In the genomic region with DNA sequence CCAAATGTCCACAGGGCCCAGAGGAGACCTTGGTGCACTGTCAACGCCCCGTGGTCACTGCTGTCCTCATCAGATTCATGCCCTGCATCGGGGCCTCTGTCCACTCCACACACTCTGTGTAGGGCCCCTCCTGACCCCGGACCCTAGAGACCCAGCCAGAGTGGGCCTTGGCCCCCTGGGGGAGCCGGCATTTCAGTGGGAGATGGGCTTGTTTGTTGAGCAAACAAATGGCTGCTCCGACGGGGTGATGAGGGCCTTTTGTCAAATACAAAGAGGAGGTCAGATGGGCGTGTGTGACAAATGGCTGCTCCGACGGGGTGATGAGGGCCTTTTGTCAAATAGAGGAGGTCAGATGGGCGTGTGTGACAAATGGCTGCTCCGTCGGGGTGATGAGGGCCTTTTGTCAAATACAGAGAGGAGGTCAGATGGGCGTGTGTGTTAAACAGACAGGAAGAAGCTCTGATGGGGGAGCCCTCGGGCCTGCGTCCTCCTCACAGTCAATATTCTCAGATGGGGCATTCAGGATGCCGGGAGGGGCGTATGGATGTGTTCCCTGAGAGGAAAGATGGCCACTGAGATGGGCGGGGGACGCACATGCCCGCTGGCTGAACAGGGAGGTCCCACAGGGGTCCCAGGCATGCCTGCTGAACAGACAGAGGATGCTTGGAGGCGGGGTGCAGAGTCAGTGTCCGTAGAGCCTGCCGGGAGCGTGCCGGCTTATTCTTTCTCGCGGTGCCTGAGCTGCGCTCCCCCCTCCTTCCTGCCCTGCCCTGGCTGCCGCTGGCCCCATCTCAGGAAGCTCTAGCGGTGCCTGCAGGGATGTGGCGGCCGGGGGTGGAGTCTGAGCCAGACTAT, we compare ENCODE assay signal across 12 cellular contexts. TPM values are rescaled to one million over a fixed set of nuclear protein-coding genes. Genes with fewer than 3 reads are reported as not detected.
DNase-seq lines count a peak whose midpoint lies in the region; ATAC-seq, FAIRE-seq and TF ChIP-seq lines count a peak whose summit lies in the region.
"Had no signal": no experiment of that assay in that cellular context is flagged by ENCODE, and none has a peak within 500 bp of the region (broad histone marks: within the 10 kb centered on the region; RNA-seq: fewer than 3 reads in every experiment).

No MANE protein-coding gene starts in this region.

- no peaks in the 10 kb centered on the region for H3K9me3 ChIP-seq in parathyroid adenoma (ENCODE audit: control insufficient read depth, low read length)
- H3K9me3 ChIP-seq: thyroid gland had no signal

- no peak overlapping the region for H3K9ac ChIP-seq in parathyroid adenoma

- ATAC-seq in left cardiac atrium (peak; percentile 69 to 75), HG03175 (IDR thresholded peaks at IDR 0.05; ENCODE audit: unreplicated experiment) (no peak), HG02870 (IDR thresholded peaks at IDR 0.05; ENCODE audit: unreplicated experiment) (no peak)

- H3K4me3 ChIP-seq in parathyroid adenoma (ENCODE audit: low read depth, low read length) = no peak overlapping the region
- H3K4me3 ChIP-seq: thyroid gland had no signal

- H3K4me1 ChIP-seq in parathyroid adenoma = no peaks in the 10 kb centered on the region

- peaks cover 73% of the 10 kb centered on the region for H3K79me2 ChIP-seq in parathyroid adenoma

- no peaks in the 10 kb centered on the region for H3K27me3 ChIP-seq in parathyroid adenoma (ENCODE audit: control insufficient read depth, insufficient read depth, low read length)
- H3K27me3 ChIP-seq: thyroid gland had no signal

- intact Hi-C loops in left cardiac atrium (cut with DNase I) = no loop called here

- DNase-seq in EH (ENCODE audit: low read depth) (peak; percentile 62), astrocyte of the hippocampus (ENCODE audit: low read depth, low spot score) (peak; percentile 56), left cardiac atrium (peak; percentile 83), RCC 7860 (ENCODE audit: low spot score) (no peak)
- DNase-seq in stimulated activated CD4-positive, alpha-beta T cell treated with anti-CD3 and anti-CD28 coated beads, Interleukin-2, amount 100 ng/mL, for 24 hours = no peak
- DNase-seq: MM.1S; stimulated activated CD4-positive, alpha-beta T cell treated with anti-CD3 and anti-CD28 coated beads, Interleukin-15, amount 100 ng/mL, for 24 hours had no signal

- no peak overlapping the region for H3K4me2 ChIP-seq in parathyroid adenoma (ENCODE audit: low read length)

- H3K27ac ChIP-seq in parathyroid adenoma = peak overlapping the region; percentile 31

- FAIRE-seq in RCC 7860 (lab: Jason Lieb, UNC) = no peak

- TF ChIP-seq CTCF in parathyroid adenoma (IDR thresholded peaks at IDR 0.05) = no peak

- H2AFZ ChIP-seq in parathyroid adenoma = no peak overlapping the region

- H3K36me3 ChIP-seq in parathyroid adenoma (ENCODE audit: control insufficient read depth, insufficient read depth, low read length) = no peaks in the 10 kb centered on the region

RNA-seq across cellular contexts. Expression of gene SMIM24, which starts 36.3 kb away (rescaled TPM):
- total RNA-seq in left cardiac atrium = not detected
- total RNA-seq: T-helper 1 cell treated with Interleukin-12 subunit alpha and Interleukin-12 subunit beta and Interleukin-4 antibody, amounts not matched to agents 30 ng/mL and 1 ng/mL, for 36 hours; thyroid gland had no signal

RNA-seq across cellular contexts. Expression of gene SMIM44, which starts 39.2 kb away (rescaled TPM):
- total RNA-seq in left cardiac atrium = not detected
- total RNA-seq: T-helper 1 cell treated with Interleukin-12 subunit alpha and Interleukin-12 subunit beta and Interleukin-4 antibody, amounts not matched to agents 30 ng/mL and 1 ng/mL, for 36 hours; thyroid gland had no signal

RNA-seq across cellular contexts. Expression of gene DOHH, which starts 56.4 kb away (rescaled TPM):
- 10 to 100 TPM; 10.4 to 13.2 TPM for total RNA-seq in left cardiac atrium

Comparison
In these comparisons a context has a peak if more than half of its experiments do, and no peak if none do; other contexts are left out.
1. DNase-seq: peak in EH (single experiment), astrocyte of the hippocampus (single experiment) and left cardiac atrium (single experiment); none in stimulated activated CD4-positive, alpha-beta T cell treated with anti-CD3 and anti-CD28 coated beads, Interleukin-2, amount 100 ng/mL, for 24 hours (0 of 2) and RCC 7860 (single experiment).
2. ATAC-seq: peak in left cardiac atrium (2 of 2); none in HG03175 (single experiment) and HG02870 (single experiment).